Comparison of ENCODE assay signal across 7 cellular contexts in the genomic region with DNA sequence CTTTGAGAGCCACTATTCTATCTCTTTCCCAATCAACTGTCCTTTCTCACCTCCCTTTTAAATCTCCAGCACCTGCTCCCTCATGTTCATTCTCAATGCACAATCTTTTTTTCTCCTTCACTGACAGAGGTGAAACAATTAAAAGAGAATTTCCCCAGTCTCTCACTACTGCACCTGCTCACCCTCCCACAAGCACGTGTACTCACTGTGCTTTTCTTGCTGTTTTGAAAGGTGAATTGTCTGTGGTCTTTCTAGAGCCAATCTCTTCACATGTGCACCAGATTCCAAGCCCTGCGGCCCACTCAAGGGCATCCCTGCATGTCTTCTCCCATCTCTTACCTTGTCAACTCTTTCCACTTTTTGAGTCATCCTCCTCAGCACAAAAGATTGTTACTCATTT.
DNase-seq lines count a peak whose midpoint lies in the region; ATAC-seq, FAIRE-seq and TF ChIP-seq lines count a peak whose summit lies in the region.
"Not testable (repeated sequence)": the region's sequence is repeated elsewhere in the genome, so short reads cannot be mapped to it uniquely, and the experiment has no call there.

No MANE protein-coding gene starts in this region.

- DNase-seq in NCI-H1417 (lab: John Stamatoyannopoulos, UW) (peak in 2 of 3 experiments; percentile 36 to 67), NCI-H69 (lab: John Stamatoyannopoulos, UW) (peak; percentile 14)
- DNase-seq in bronchial epithelial cell (ENCODE audit: low read depth): not testable (repeated sequence)

- H3K36me3 ChIP-seq in bronchial epithelial cell (ENCODE audit: control insufficient read depth, insufficient read depth, low read length): not testable (repeated sequence)

- not testable (repeated sequence) for TF ChIP-seq CTCF in bronchial epithelial cell (IDR thresholded peaks at IDR 0.05; ENCODE audit: insufficient read depth, low read length, severe bottlenecking)

- H3K27me3 ChIP-seq in bronchial epithelial cell (ENCODE audit: control insufficient read depth, insufficient read depth, low read length): not testable (repeated sequence)

- H3K4me3 ChIP-seq in bronchial epithelial cell (ENCODE audit: low read depth, low read length): not testable (repeated sequence)

- ATAC-seq in GM18511 (IDR thresholded peaks at IDR 0.05; ENCODE audit: unreplicated experiment): peak; percentile 73
- peak; percentile 58 for ATAC-seq in GM19328 (IDR thresholded peaks at IDR 0.05; ENCODE audit: unreplicated experiment)
- ATAC-seq in HG02610 (IDR thresholded peaks at IDR 0.05; ENCODE audit: unreplicated experiment): peak; percentile 66
- peak; percentile 60 for ATAC-seq in HG02885 (IDR thresholded peaks at IDR 0.05; ENCODE audit: poor library complexity, unreplicated experiment)

- peak; percentile 66 for FAIRE-seq in bronchial epithelial cell (lab: Jason Lieb, UNC)
